ENCODE assay signal across 1 cellular context in genomic region chr19:50804420-50805272, GRCh38.
A peak's percentile ranks its signal among the peaks of the same experiment; 100 is the strongest.
TF ChIP-seq lines count a peak whose summit lies in the region.

No MANE protein-coding gene starts in this region.

TF ChIP-seq in GM12878, 131 proteins besides CTCF, POLR2A, EP300 and RAD21 (continues in another document):
- peak; percentile 90; the same call in 1 of the 2 replicates for TF ChIP-seq CHD1 (IDR thresholded peaks at IDR 0.05; ENCODE audit: low read depth, low read length)
- no peak for TF ChIP-seq BCLAF1 (IDR thresholded peaks at IDR 0.05)
- TF ChIP-seq HDGF (IDR thresholded peaks at IDR 0.05) = peak; percentile 52; the same call in 1 of the 2 replicates
- peak; percentile 99 for TF ChIP-seq NKRF (conservative IDR thresholded peaks at IDR 0.05)
- TF ChIP-seq IRF5 (IDR thresholded peaks at IDR 0.05; ENCODE audit: borderline replicate concordance) = peak; percentile 100
- 0 out of 2 replicates have a peak, but pooled peaks have one; percentile 2 for TF ChIP-seq SREBF1 (IDR thresholded peaks at IDR 0.05; ENCODE audit: low read length)
- TF ChIP-seq JUND (IDR thresholded peaks at IDR 0.05; ENCODE audit: low read depth, low read length) = peak; percentile 34; the same call in 1 of the 2 replicates
- 0 out of 2 replicates have a peak, but pooled peaks have one; percentile 29 for TF ChIP-seq CEBPZ (IDR thresholded peaks at IDR 0.05; ENCODE audit: low read depth, low read length)
- peak; percentile 99 for TF ChIP-seq SMAD5 (IDR thresholded peaks at IDR 0.05; ENCODE audit: low read depth)
- TF ChIP-seq MLLT1 (IDR thresholded peaks at IDR 0.05) = peak; percentile 88
- TF ChIP-seq CEBPB (IDR thresholded peaks at IDR 0.05; ENCODE audit: borderline replicate concordance in 1 of 2, low read depth in 2 of 2, low read length in 2 of 2) = peak in 1 of 2 experiments; percentile 46; a peak in 1 of 4 replicates
- peak; percentile 96 for TF ChIP-seq ZNF592 (IDR thresholded peaks at IDR 0.05)
- TF ChIP-seq HSF1 (IDR thresholded peaks at IDR 0.05; ENCODE audit: low read depth, low read length) = peak; percentile 79; the same call in 1 of the 2 replicates
- TF ChIP-seq ATF2 (IDR thresholded peaks at IDR 0.05; ENCODE audit: low read length) = no peak
- no peak; the same call in 1 of the 2 replicates for TF ChIP-seq ESRRA (IDR thresholded peaks at IDR 0.05; ENCODE audit: low read length)
- peak; percentile 94 for TF ChIP-seq KLF5 (IDR thresholded peaks at IDR 0.05; ENCODE audit: partially characterized antibody)
- TF ChIP-seq BMI1 (IDR thresholded peaks at IDR 0.05; ENCODE audit: borderline replicate concordance) = no peak
- peak; percentile 93 for TF ChIP-seq MYC (IDR thresholded peaks at IDR 0.05; ENCODE audit: insufficient read depth, insufficient read length, insufficient replicate concordance, low read length, severe bottlenecking)
- TF ChIP-seq ZNF622 (IDR thresholded peaks at IDR 0.05) = no peak
- no peak for TF ChIP-seq ASH2L (IDR thresholded peaks at IDR 0.05; ENCODE audit: borderline replicate concordance, low read depth)
- no peak for TF ChIP-seq EZH2 (IDR thresholded peaks at IDR 0.05; ENCODE audit: borderline replicate concordance, control insufficient read depth, low read depth, low read length)
- TF ChIP-seq NR2C1 (IDR thresholded peaks at IDR 0.05) = no peak
- TF ChIP-seq NR2F1 (conservative IDR thresholded peaks at IDR 0.05) = 0 out of 2 replicates have a peak, but pooled peaks have one; percentile 31
- TF ChIP-seq IRF4 (IDR thresholded peaks at IDR 0.05; ENCODE audit: low read depth, low read length) = peak; percentile 53; the same call in 1 of the 2 replicates
- 0 out of 2 replicates have a peak, but pooled peaks have one; percentile 43 for TF ChIP-seq HDAC2 (IDR thresholded peaks at IDR 0.05)
- peak; percentile 94 for TF ChIP-seq CHD2 (IDR thresholded peaks at IDR 0.05; ENCODE audit: borderline replicate concordance, low read depth, low read length)
- TF ChIP-seq IRF3 (IDR thresholded peaks at IDR 0.05) = peak; percentile 62; the same call in 1 of the 2 replicates
- TF ChIP-seq TARDBP (IDR thresholded peaks at IDR 0.05; ENCODE audit: borderline replicate concordance) = peak; percentile 80
- no peak for TF ChIP-seq SIX5 (IDR thresholded peaks at IDR 0.05; ENCODE audit: low read depth, low read length, severe bottlenecking)
- peak; percentile 60 for TF ChIP-seq SP1 (IDR thresholded peaks at IDR 0.05; ENCODE audit: low read depth, low read length)
